ENCODE assay signal across 20 cellular contexts in the genomic region with DNA sequence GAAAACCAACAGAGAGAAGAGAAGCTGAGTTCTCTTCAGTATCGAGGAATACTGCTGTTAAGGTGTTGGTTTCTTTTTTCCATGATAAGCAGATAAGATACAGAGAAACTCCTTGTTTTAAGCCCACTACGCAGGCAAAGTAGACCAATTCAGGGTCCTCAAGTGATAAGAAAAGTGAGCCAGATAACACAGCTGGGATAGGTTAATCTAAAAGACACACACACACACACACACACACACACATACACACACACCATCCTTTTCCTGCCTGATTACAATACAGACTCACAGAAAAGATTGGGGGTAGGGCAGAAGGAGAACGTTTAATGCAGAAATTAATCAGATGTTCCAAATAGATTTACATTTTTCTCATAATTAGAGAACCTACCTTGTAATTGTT. TPM values are rescaled to one million over a fixed set of nuclear protein-coding genes. Genes with fewer than 3 reads are reported as not detected.
A peak's percentile ranks its signal among the peaks of the same experiment; 100 is the strongest.
DNase-seq lines count a peak whose midpoint lies in the region; ATAC-seq and TF ChIP-seq lines count a peak whose summit lies in the region.
"Had no signal": no experiment of that assay in that cellular context is flagged by ENCODE, and none has a peak within 500 bp of the region (broad histone marks: within the 10 kb centered on the region; RNA-seq: fewer than 3 reads in every experiment).

No MANE protein-coding gene starts in this region.

- no peak overlapping the region for H3K4ac ChIP-seq in H9 (ENCODE audit: low read depth, low read length)

- intact Hi-C loops in esophagus muscularis mucosa (cut with DNase I): loop anchor here (5.0 kb wide), 1 partner anchor 50 kb away; no protein-coding TSS in a partner anchor

- TF ChIP-seq POLR2A in esophagus muscularis mucosa (IDR thresholded peaks at IDR 0.05; ENCODE audit: low read depth): no peak

- H2BK5ac ChIP-seq in H9 (ENCODE audit: insufficient read length, low read length): no peak overlapping the region

- H3K27me3 Mint-ChIP-seq in H9 (ENCODE audit: low read depth): peaks cover 20% of the 10 kb centered on the region
- H3K27me3 Mint-ChIP-seq: activated naive CD8-positive, alpha-beta T cell had no signal

- H3K4me3 Mint-ChIP-seq in H9: no peak overlapping the region
- H3K4me3 Mint-ChIP-seq: activated naive CD8-positive, alpha-beta T cell; activated T-cell treated with anti-CD3 and anti-CD28 coated beads, Interleukin-2, amount 50 U/mL, for 72 hours had no signal

- H3K27me3 ChIP-seq in H9 (ENCODE audit: insufficient read depth, low read length) (no peaks in the 10 kb centered on the region), esophagus muscularis mucosa (no peaks in the 10 kb centered on the region), osteoblast (ENCODE audit: insufficient read depth, low read length) (no peaks in the 10 kb centered on the region)
- H3K27me3 ChIP-seq: tibial artery had no signal

- H3K18ac ChIP-seq in H9 (ENCODE audit: insufficient read length, low read depth, low read length): no peak overlapping the region

- no peaks in the 10 kb centered on the region for H3K36me3 Mint-ChIP-seq in H9 (ENCODE audit: insufficient read depth in 1 of 3, low read depth in 3 of 3)

- DNase-seq in H9 (no peak), OCI-M1 (lab: John Stamatoyannopoulos, UW) (peak; percentile 12), esophagus muscularis mucosa (ENCODE audit: extremely low spot score) (no peak), osteoblast (ENCODE audit: insufficient read length, low spot score, missing footprints) (no peak), activated gamma-delta T cell treated with Interleukin-2 at 50 U/mL for 16 hours (no peak), GOT3 (lab: John Stamatoyannopoulos, UW) (no peak)
- DNase-seq: activated CD4-positive, CD25-positive, alpha-beta regulatory T cell treated with anti-CD3 and anti-CD28 coated beads, Interleukin-2, amount 50 U/mL, for 72 hours; activated T-cell treated with anti-CD3 and anti-CD28 coated beads, Interleukin-2, amount 50 U/mL, for 72 hours; AML-193; KBM-7; left ventricle myocardium inferior; NCI-H526; nucleus accumbens; stimulated activated naive CD4-positive, alpha-beta T cell; T-helper 9 cell; tibial artery had no signal

- H4K5ac ChIP-seq in H9 (ENCODE audit: insufficient read length, low read depth, low read length): no peak overlapping the region

- no peak overlapping the region for H2BK20ac ChIP-seq in H9 (ENCODE audit: low read depth, low read length, poor library complexity, severe bottlenecking)

- H3K4me2 ChIP-seq in H9 (ENCODE audit: insufficient read depth, insufficient read length, low read length): no peak overlapping the region
- no peak overlapping the region for H3K4me2 ChIP-seq in osteoblast (ENCODE audit: insufficient read depth, low read length)

- no peak overlapping the region for H3T11ph ChIP-seq in H9 (ENCODE audit: low read length)

- no peaks in the 10 kb centered on the region for H3K23me2 ChIP-seq in H9 (ENCODE audit: insufficient read length, low read depth, low read length, poor library complexity, severe bottlenecking)

- H2AFZ ChIP-seq in H9 (ENCODE audit: low read length) (no peak overlapping the region), osteoblast (ENCODE audit: low read length) (peak overlapping the region; percentile 38)

- H3K4me1 Mint-ChIP-seq in H9: peaks cover 10 to 14% of the 10 kb centered on the region in 2 experiments

- no peak overlapping the region for H3K56ac ChIP-seq in H9 (ENCODE audit: insufficient read length, low read depth, low read length)

- no CpG with 5 or more reads among the region's 3 CpGs for WGBS in H9 (ENCODE audit: extremely low coverage, insufficient read length, low lambda C conversion rate)
- 32% methylated on average over 3 of the region's 3 CpGs for WGBS in esophagus muscularis mucosa

- no peak overlapping the region for H3K23ac ChIP-seq in H9 (ENCODE audit: insufficient read length, low read depth, low read length)

- H3K36me3 ChIP-seq in esophagus muscularis mucosa (no peaks in the 10 kb centered on the region), osteoblast (ENCODE audit: insufficient read depth, low read length) (no peaks in the 10 kb centered on the region)
- H3K36me3 ChIP-seq: left ventricle myocardium inferior, tibial artery had no signal

- H2BK15ac ChIP-seq in H9 (ENCODE audit: low read depth, low read length): no peak overlapping the region

- H3K9me3 ChIP-seq in H9 (ENCODE audit: control insufficient read depth, low read depth, low read length) (no peaks in the 10 kb centered on the region), esophagus muscularis mucosa (no peaks in the 10 kb centered on the region), osteoblast (ENCODE audit: low read depth, low read length) (no peaks in the 10 kb centered on the region)
- H3K9me3 ChIP-seq: left ventricle myocardium inferior, tibial artery had no signal

- no peaks in the 10 kb centered on the region for H3K79me1 ChIP-seq in H9 (ENCODE audit: insufficient read depth, low read depth, low read length, poor library complexity, severe bottlenecking)

- no peak overlapping the region for H3K27ac Mint-ChIP-seq in H9
- H3K27ac Mint-ChIP-seq: activated naive CD8-positive, alpha-beta T cell; activated T-cell treated with anti-CD3 and anti-CD28 coated beads, Interleukin-2, amount 50 U/mL, for 72 hours had no signal

- H2AK5ac ChIP-seq in H9 (ENCODE audit: insufficient read length, low read length): no peak overlapping the region

- TF ChIP-seq CTCF in H9 (conservative IDR thresholded peaks at IDR 0.05) (no peak), esophagus muscularis mucosa (IDR thresholded peaks at IDR 0.05) (no peak), osteoblast (IDR thresholded peaks at IDR 0.05; ENCODE audit: extremely low read depth, low read depth, low read length) (no peak)

- no peak for TF ChIP-seq EP300 in esophagus muscularis mucosa (IDR thresholded peaks at IDR 0.05)

- H3K4me1 ChIP-seq in H9 (ENCODE audit: insufficient read depth, low read length): no peaks in the 10 kb centered on the region
- peaks cover 11 to 35% (median 28%) of the 10 kb centered on the region in 4 donors for H3K4me1 ChIP-seq in esophagus muscularis mucosa
- peaks cover 14% of the 10 kb centered on the region for H3K4me1 ChIP-seq in osteoblast (ENCODE audit: insufficient read depth, low read length)

- peak overlapping the region in 1 of 4 donors; percentile 14 for H3K4me3 ChIP-seq in esophagus muscularis mucosa
- H3K4me3 ChIP-seq in osteoblast (ENCODE audit: insufficient read depth, low read length): no peak overlapping the region
- H3K4me3 ChIP-seq: coronary artery, left ventricle myocardium inferior, tibial artery had no signal

- H4K20me1 ChIP-seq in H9 (ENCODE audit: control insufficient read depth, insufficient read depth, insufficient read length) (no peaks in the 10 kb centered on the region), osteoblast (ENCODE audit: insufficient read depth, low read length) (no peaks in the 10 kb centered on the region)

- no peaks in the 10 kb centered on the region for H3K79me2 ChIP-seq in H9 (ENCODE audit: insufficient read depth, low read length)
- no peaks in the 10 kb centered on the region for H3K79me2 ChIP-seq in osteoblast (ENCODE audit: insufficient read depth, low read length)

- H3K27ac ChIP-seq in H9 (ENCODE audit: insufficient read length, low read depth, low read length) (no peak overlapping the region), esophagus muscularis mucosa (replicated peaks in 1 of 4) (peak overlapping the region in 3 of 4 donors; percentile 46 to 57 (median 47)), osteoblast (ENCODE audit: low read depth, low read length) (peak overlapping the region; percentile 29)

- no peaks in the 10 kb centered on the region for H3K9me3 Mint-ChIP-seq in H9
- H3K9me3 Mint-ChIP-seq: activated T-cell treated with anti-CD3 and anti-CD28 coated beads, Interleukin-2, amount 50 U/mL, for 72 hours had no signal

- ATAC-seq in HG02610 (IDR thresholded peaks at IDR 0.05; ENCODE audit: unreplicated experiment) (no peak), HG03159 (IDR thresholded peaks at IDR 0.05; ENCODE audit: unreplicated experiment) (no peak)
- ATAC-seq: activated T-cell treated with anti-CD3 and anti-CD28 coated beads, Interleukin-2, amount 50 U/mL, for 72 hours had no signal

- H2BK120ac ChIP-seq in H9 (ENCODE audit: low read depth, low read length, poor library complexity, severe bottlenecking): no peak overlapping the region

- peak overlapping the region; percentile 7 for H3K9ac ChIP-seq in H9 (ENCODE audit: extremely low read depth, insufficient read length, low read length)

- H4K8ac ChIP-seq in H9 (replicated peaks; ENCODE audit: insufficient read length, low read depth, low read length): no peak overlapping the region

- no peak overlapping the region for H2BK12ac ChIP-seq in H9 (ENCODE audit: insufficient read length, low read depth, low read length)

- no peak overlapping the region for H3K14ac ChIP-seq in H9 (ENCODE audit: insufficient read depth, low read length)

- no peak overlapping the region for H4K91ac ChIP-seq in H9 (ENCODE audit: insufficient read length, low read depth, low read length)

RNA-seq across cellular contexts. Expression of gene PHLDB2, which starts 6.5 kb away (rescaled TPM):
- total RNA-seq in H9 (2021) (13.2 and 14.1 TPM in 2 replicates), esophagus muscularis mucosa (100 to 1,000 TPM in 2 of 4 donors, 10 to 100 TPM in 2; 63.6 to 154 (median 107) TPM), osteoblast (96.4 and 107 TPM in 2 replicates)
